2 cellular contexts compared by ENCODE assay signal in genomic region chr3:133894334-133895207, GRCh38.
TF ChIP-seq lines count a peak whose summit lies in the region.

No MANE protein-coding gene starts in this region.

TF ChIP-seq in IMR-90, 13 proteins besides CTCF, POLR2A, EP300 and RAD21:
- TF ChIP-seq MAFK (IDR thresholded peaks at IDR 0.05; ENCODE audit: low read depth, low read length) (no peak), MXI1 (IDR thresholded peaks at IDR 0.05; ENCODE audit: borderline replicate concordance, low read depth, low read length) (no peak), BHLHE40 (IDR thresholded peaks at IDR 0.05; ENCODE audit: low read depth, low read length) (no peak), ELK1 (IDR thresholded peaks at IDR 0.05; ENCODE audit: borderline replicate concordance, low read depth, low read length) (no peak), CEBPB (IDR thresholded peaks at IDR 0.05; ENCODE audit: low read depth, low read length) (no peak), SMC3 (IDR thresholded peaks at IDR 0.05; ENCODE audit: low read depth, low read length) (no peak), NFE2L2 (IDR thresholded peaks at IDR 0.05; ENCODE audit: low read depth, low read length) (no peak), CHD1 (IDR thresholded peaks at IDR 0.05; ENCODE audit: low read depth, low read length) (no peak), MAZ (IDR thresholded peaks at IDR 0.05; ENCODE audit: borderline replicate concordance, low read depth, low read length) (no peak)
- TF ChIP-seq, protein P1, sequence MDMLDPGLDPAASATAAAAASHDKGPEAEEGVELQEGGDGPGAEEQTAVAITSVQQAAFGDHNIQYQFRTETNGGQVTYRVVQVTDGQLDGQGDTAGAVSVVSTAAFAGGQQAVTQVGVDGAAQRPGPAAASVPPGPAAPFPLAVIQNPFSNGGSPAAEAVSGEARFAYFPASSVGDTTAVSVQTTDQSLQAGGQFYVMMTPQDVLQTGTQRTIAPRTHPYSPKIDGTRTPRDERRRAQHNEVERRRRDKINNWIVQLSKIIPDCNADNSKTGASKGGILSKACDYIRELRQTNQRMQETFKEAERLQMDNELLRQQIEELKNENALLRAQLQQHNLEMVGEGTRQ (IDR thresholded peaks at IDR 0.05; ENCODE audit: low read depth, low read length) = no peak

TF ChIP-seq in K562, 482 proteins besides CTCF, POLR2A, EP300 and RAD21:
- TF ChIP-seq RBFOX2 (IDR thresholded peaks at IDR 0.05; ENCODE audit: low read depth, low read length) (peak; percentile 15; the same call in 1 of the 2 replicates), HDGF (IDR thresholded peaks at IDR 0.05) (no peak), ZEB2 (IDR thresholded peaks at IDR 0.05) (no peak), MECOM (CRISPR knock-in tag; IDR thresholded peaks at IDR 0.05) (no peak), POLR2G (IDR thresholded peaks at IDR 0.05; ENCODE audit: low read depth, low read length) (0 out of 2 replicates have a peak, but pooled peaks have one; percentile 14), FUS (optimal IDR thresholded peaks at IDR 0.05; ENCODE audit: low read depth, low read length) (no peak), TGIF2 (CRISPR knock-in tag; IDR thresholded peaks at IDR 0.05) (no peak), SUPT5H (IDR thresholded peaks at IDR 0.05) (no peak), ZNF232 (CRISPR knock-in tag; IDR thresholded peaks at IDR 0.05) (no peak), CREB1 (IDR thresholded peaks at IDR 0.05) (no peak), CREB1 (CRISPR knock-in tag; IDR thresholded peaks at IDR 0.05) (no peak), ATF2 (CRISPR knock-in tag; IDR thresholded peaks at IDR 0.05) (no peak), DMBX1 (CRISPR knock-in tag; IDR thresholded peaks at IDR 0.05; ENCODE audit: borderline replicate concordance) (no peak), BRD4 (IDR thresholded peaks at IDR 0.05) (no peak), EGR1 (conservative IDR thresholded peaks at IDR 0.05) (no peak), UBTF (IDR thresholded peaks at IDR 0.05; ENCODE audit: borderline replicate concordance in 1 of 2, low read depth in 2 of 2, low read length in 2 of 2) (no peak), CREB3 (tag; conservative IDR thresholded peaks at IDR 0.05; ENCODE audit: low read depth) (no peak), ZNF589 (CRISPR knock-in tag; IDR thresholded peaks at IDR 0.05; ENCODE audit: low read depth) (no peak), BHLHE40 (IDR thresholded peaks at IDR 0.05; ENCODE audit: low read length) (no peak), DEAF1 (CRISPR knock-in tag; IDR thresholded peaks at IDR 0.05) (no peak), ZC3H11A (IDR thresholded peaks at IDR 0.05; ENCODE audit: low read depth, low read length) (no peak), NCOA4 (IDR thresholded peaks at IDR 0.05; ENCODE audit: partially characterized antibody) (no peak), ZNF408 (CRISPR knock-in tag; IDR thresholded peaks at IDR 0.05; ENCODE audit: low read depth) (no peak), NFIC (IDR thresholded peaks at IDR 0.05) (peak; percentile 93), KDM1A (IDR thresholded peaks at IDR 0.05) (peak in 1 of 2 experiments; percentile 43; a peak in 1 of 4 replicates), TCF15 (CRISPR knock-in tag; IDR thresholded peaks at IDR 0.05) (no peak), PCBP2 (IDR thresholded peaks at IDR 0.05; ENCODE audit: low read depth, low read length, poor library complexity, severe bottlenecking) (no peak), ZNF143 (CRISPR knock-in tag; IDR thresholded peaks at IDR 0.05) (no peak), EHMT2 (IDR thresholded peaks at IDR 0.05) (no peak), ZNF174 (CRISPR knock-in tag; IDR thresholded peaks at IDR 0.05) (no peak), ZNF436 (CRISPR knock-in tag; IDR thresholded peaks at IDR 0.05) (no peak), SP1 (CRISPR knock-in tag; IDR thresholded peaks at IDR 0.05) (no peak), MCM7 (IDR thresholded peaks at IDR 0.05) (no peak), KAT8 (IDR thresholded peaks at IDR 0.05; ENCODE audit: low read depth) (no peak), MTA1 (IDR thresholded peaks at IDR 0.05; ENCODE audit: borderline replicate concordance) (no peak)
- TF ChIP-seq, protein P2, sequence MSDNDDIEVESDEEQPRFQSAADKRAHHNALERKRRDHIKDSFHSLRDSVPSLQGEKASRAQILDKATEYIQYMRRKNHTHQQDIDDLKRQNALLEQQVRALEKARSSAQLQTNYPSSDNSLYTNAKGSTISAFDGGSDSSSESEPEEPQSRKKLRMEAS (CRISPR knock-in tag; IDR thresholded peaks at IDR 0.05) = no peak
- TF ChIP-seq, protein P3, sequence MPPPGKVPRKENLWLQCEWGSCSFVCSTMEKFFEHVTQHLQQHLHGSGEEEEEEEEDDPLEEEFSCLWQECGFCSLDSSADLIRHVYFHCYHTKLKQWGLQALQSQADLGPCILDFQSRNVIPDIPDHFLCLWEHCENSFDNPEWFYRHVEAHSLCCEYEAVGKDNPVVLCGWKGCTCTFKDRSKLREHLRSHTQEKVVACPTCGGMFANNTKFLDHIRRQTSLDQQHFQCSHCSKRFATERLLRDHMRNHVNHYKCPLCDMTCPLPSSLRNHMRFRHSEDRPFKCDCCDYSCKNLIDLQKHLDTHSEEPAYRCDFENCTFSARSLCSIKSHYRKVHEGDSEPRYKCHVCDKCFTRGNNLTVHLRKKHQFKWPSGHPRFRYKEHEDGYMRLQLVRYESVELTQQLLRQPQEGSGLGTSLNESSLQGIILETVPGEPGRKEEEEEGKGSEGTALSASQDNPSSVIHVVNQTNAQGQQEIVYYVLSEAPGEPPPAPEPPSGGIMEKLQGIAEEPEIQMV (tag; conservative IDR thresholded peaks at IDR 0.05; ENCODE audit: low read depth) = peak; percentile 82
- TF ChIP-seq, protein P4, sequence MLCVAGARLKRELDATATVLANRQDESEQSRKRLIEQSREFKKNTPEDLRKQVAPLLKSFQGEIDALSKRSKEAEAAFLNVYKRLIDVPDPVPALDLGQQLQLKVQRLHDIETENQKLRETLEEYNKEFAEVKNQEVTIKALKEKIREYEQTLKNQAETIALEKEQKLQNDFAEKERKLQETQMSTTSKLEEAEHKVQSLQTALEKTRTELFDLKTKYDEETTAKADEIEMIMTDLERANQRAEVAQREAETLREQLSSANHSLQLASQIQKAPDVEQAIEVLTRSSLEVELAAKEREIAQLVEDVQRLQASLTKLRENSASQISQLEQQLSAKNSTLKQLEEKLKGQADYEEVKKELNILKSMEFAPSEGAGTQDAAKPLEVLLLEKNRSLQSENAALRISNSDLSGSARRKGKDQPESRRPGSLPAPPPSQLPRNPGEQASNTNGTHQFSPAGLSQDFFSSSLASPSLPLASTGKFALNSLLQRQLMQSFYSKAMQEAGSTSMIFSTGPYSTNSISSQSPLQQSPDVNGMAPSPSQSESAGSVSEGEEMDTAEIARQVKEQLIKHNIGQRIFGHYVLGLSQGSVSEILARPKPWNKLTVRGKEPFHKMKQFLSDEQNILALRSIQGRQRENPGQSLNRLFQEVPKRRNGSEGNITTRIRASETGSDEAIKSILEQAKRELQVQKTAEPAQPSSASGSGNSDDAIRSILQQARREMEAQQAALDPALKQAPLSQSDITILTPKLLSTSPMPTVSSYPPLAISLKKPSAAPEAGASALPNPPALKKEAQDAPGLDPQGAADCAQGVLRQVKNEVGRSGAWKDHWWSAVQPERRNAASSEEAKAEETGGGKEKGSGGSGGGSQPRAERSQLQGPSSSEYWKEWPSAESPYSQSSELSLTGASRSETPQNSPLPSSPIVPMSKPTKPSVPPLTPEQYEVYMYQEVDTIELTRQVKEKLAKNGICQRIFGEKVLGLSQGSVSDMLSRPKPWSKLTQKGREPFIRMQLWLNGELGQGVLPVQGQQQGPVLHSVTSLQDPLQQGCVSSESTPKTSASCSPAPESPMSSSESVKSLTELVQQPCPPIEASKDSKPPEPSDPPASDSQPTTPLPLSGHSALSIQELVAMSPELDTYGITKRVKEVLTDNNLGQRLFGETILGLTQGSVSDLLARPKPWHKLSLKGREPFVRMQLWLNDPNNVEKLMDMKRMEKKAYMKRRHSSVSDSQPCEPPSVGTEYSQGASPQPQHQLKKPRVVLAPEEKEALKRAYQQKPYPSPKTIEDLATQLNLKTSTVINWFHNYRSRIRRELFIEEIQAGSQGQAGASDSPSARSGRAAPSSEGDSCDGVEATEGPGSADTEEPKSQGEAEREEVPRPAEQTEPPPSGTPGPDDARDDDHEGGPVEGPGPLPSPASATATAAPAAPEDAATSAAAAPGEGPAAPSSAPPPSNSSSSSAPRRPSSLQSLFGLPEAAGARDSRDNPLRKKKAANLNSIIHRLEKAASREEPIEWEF (CRISPR knock-in tag; IDR thresholded peaks at IDR 0.05) = no peak
- TF ChIP-seq, protein P5, sequence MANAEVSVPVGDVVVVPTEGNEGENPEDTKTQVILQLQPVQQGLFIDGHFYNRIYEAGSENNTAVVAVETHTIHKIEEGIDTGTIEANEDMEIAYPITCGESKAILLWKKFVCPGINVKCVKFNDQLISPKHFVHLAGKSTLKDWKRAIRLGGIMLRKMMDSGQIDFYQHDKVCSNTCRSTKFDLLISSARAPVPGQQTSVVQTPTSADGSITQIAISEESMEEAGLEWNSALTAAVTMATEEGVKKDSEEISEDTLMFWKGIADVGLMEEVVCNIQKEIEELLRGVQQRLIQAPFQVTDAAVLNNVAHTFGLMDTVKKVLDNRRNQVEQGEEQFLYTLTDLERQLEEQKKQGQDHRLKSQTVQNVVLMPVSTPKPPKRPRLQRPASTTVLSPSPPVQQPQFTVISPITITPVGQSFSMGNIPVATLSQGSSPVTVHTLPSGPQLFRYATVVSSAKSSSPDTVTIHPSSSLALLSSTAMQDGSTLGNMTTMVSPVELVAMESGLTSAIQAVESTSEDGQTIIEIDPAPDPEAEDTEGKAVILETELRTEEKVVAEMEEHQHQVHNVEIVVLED (CRISPR knock-in tag; IDR thresholded peaks at IDR 0.05) = no peak
TF ChIP-seq in K562: peak in this region for 5.
